In genomic region chr4:21948347-21949072, GRCh38 we compare ENCODE assay signal across 9 cellular contexts. TPM values are rescaled to one million over a fixed set of nuclear protein-coding genes. Genes with fewer than 3 reads are reported as not detected.
DNase-seq lines count a peak whose midpoint lies in the region; ATAC-seq and TF ChIP-seq lines count a peak whose summit lies in the region.
"Had no signal": no experiment of that assay in that cellular context is flagged by ENCODE, and none has a peak within 500 bp of the region (broad histone marks: within the 10 kb centered on the region; RNA-seq: fewer than 3 reads in every experiment).

TSS of gene KCNIP4 (minus strand) at chr4:21948772.

- no peaks in the 10 kb centered on the region for H3K9me3 ChIP-seq in CD8-positive, alpha-beta T cell (ENCODE audit: low read length)
- no peaks in the 10 kb centered on the region for H3K9me3 ChIP-seq in HUES64 (ENCODE audit: insufficient read depth, low read depth, low read length)
- no peaks in the 10 kb centered on the region for H3K9me3 ChIP-seq in muscle layer of colon (ENCODE audit: low read length)

- H3K9ac ChIP-seq in HUES64 (ENCODE audit: low read depth, low read length), result peak within 1 kb of the TSS; percentile 58
- no peak within 1 kb of the TSS for H3K9ac ChIP-seq in muscle layer of colon (ENCODE audit: low read length)

- CTCF ChIA-PET in CD8-positive, alpha-beta T cell (lab: Charles Lee), result no interaction called here

- H3K27me3 Mint-ChIP-seq in CD8-positive, alpha-beta T cell (ENCODE audit: low read depth), result peaks cover 35% of the 10 kb centered on the region
- peaks cover 7 to 12% of the 10 kb centered on the region in 2 donors for H3K27me3 Mint-ChIP-seq in effector memory CD8-positive, alpha-beta T cell

- no peak for TF ChIP-seq CTCF in CD8-positive, alpha-beta T cell (IDR thresholded peaks at IDR 0.05)
- TF ChIP-seq CTCF in choroid plexus epithelial cell (conservative IDR thresholded peaks at IDR 0.05; ENCODE audit: low read depth, low read length), result no peak

- H3K4me3 Mint-ChIP-seq in CD8-positive, alpha-beta T cell, result peak within 1 kb of the TSS; percentile 64
- no peak within 1 kb of the TSS for H3K4me3 Mint-ChIP-seq in effector memory CD8-positive, alpha-beta T cell
- H3K4me3 Mint-ChIP-seq: activated naive CD4-positive, alpha-beta T cell treated with anti-CD3 and anti-CD28 coated beads, Interleukin-2, amount 50 U/mL, for 24 hours had no signal

- intact Hi-C loops in CD8-positive, alpha-beta T cell (cut with DNase I, micrococcal nuclease), result no loop called here

- no peak within 1 kb of the TSS for H3K27ac Mint-ChIP-seq in CD8-positive, alpha-beta T cell
- H3K27ac Mint-ChIP-seq in effector memory CD8-positive, alpha-beta T cell, result no peak within 1 kb of the TSS
- H3K27ac Mint-ChIP-seq: activated naive CD4-positive, alpha-beta T cell treated with anti-CD3 and anti-CD28 coated beads, Interleukin-2, amount 50 U/mL, for 24 hours had no signal

- peaks cover 6% of the 10 kb centered on the region for H3K4me1 Mint-ChIP-seq in CD8-positive, alpha-beta T cell (ENCODE audit: low read depth)
- no peaks in the 10 kb centered on the region for H3K4me1 Mint-ChIP-seq in effector memory CD8-positive, alpha-beta T cell (ENCODE audit: low read depth in 2 of 2)
- H3K4me1 Mint-ChIP-seq: activated naive CD4-positive, alpha-beta T cell treated with anti-CD3 and anti-CD28 coated beads, Interleukin-2, amount 50 U/mL, for 24 hours had no signal

- no peaks in the 10 kb centered on the region for H3K9me3 Mint-ChIP-seq in CD8-positive, alpha-beta T cell
- H3K9me3 Mint-ChIP-seq in effector memory CD8-positive, alpha-beta T cell, result peaks cover 17 to 22% of the 10 kb centered on the region in 2 donors

- no peaks in the 10 kb centered on the region for H3K36me3 Mint-ChIP-seq in CD8-positive, alpha-beta T cell
- H3K36me3 Mint-ChIP-seq in effector memory CD8-positive, alpha-beta T cell (ENCODE audit: insufficient read depth), result no peaks in the 10 kb centered on the region
- H3K36me3 Mint-ChIP-seq: activated naive CD4-positive, alpha-beta T cell treated with anti-CD3 and anti-CD28 coated beads, Interleukin-2, amount 50 U/mL, for 24 hours had no signal

- DNase-seq in CD8-positive, alpha-beta T cell, result peak in 1 of 7 experiments; percentile 4
- DNase-seq in choroid plexus epithelial cell (ENCODE audit: low read depth) (peak; percentile 23), medulla oblongata (ENCODE audit: extremely low spot score) (no peak)
- DNase-seq in effector memory CD8-positive, alpha-beta T cell, result no peak
- DNase-seq in effector CD4-positive, alpha-beta T cell, result no peak

- H3K4me1 ChIP-seq in CD8-positive, alpha-beta T cell (ENCODE audit: insufficient read depth, low read length), result no peaks in the 10 kb centered on the region
- H3K4me1 ChIP-seq in HUES64 (ENCODE audit: insufficient read depth, low read length), result peaks cover 4% of the 10 kb centered on the region
- no peaks in the 10 kb centered on the region for H3K4me1 ChIP-seq in muscle layer of colon (ENCODE audit: insufficient read depth, low read length)

- WGBS in HUES64, result under 1% methylated on average over 81 of the region's 81 CpGs

- ATAC-seq in CD8-positive, alpha-beta T cell, result peak; percentile 38
- ATAC-seq in GM19455 (IDR thresholded peaks at IDR 0.05; ENCODE audit: unreplicated experiment), result no peak
- ATAC-seq in effector memory CD8-positive, alpha-beta T cell (replicated peaks), result no peak

- H3K36me3 ChIP-seq in CD8-positive, alpha-beta T cell (ENCODE audit: insufficient read depth, low read length), result no peaks in the 10 kb centered on the region
- no peaks in the 10 kb centered on the region for H3K36me3 ChIP-seq in HUES64 (ENCODE audit: insufficient read depth, low read length)
- no peaks in the 10 kb centered on the region for H3K36me3 ChIP-seq in muscle layer of colon (ENCODE audit: insufficient read depth, low read length)

- H3K27me3 ChIP-seq in CD8-positive, alpha-beta T cell (ENCODE audit: insufficient read depth, low read length), result peaks cover 4% of the 10 kb centered on the region
- peaks cover 57% of the 10 kb centered on the region for H3K27me3 ChIP-seq in HUES64 (ENCODE audit: insufficient read depth, low read length)
- peaks cover 7 to 8% of the 10 kb centered on the region in 2 donors for H3K27me3 ChIP-seq in muscle layer of colon (ENCODE audit: control insufficient read depth in 1 of 2, insufficient read depth in 2 of 2, low read length in 2 of 2)

- POLR2A ChIA-PET in CD8-positive, alpha-beta T cell (lab: Charles Lee), result no interaction called here

- H3K4me3 ChIP-seq in CD8-positive, alpha-beta T cell (ENCODE audit: low read depth, low read length), result no peak within 1 kb of the TSS
- H3K4me3 ChIP-seq in HUES64 (ENCODE audit: low read length), result peak within 1 kb of the TSS; percentile 71
- H3K4me3 ChIP-seq in choroid plexus epithelial cell (ENCODE audit: low read depth, low read length), result peak within 1 kb of the TSS; percentile 51
- peak within 1 kb of the TSS; percentile 37 to 61 for H3K4me3 ChIP-seq in muscle layer of colon (ENCODE audit: low read depth in 1 of 2, low read length in 2 of 2)

- no peak within 1 kb of the TSS for H3K27ac ChIP-seq in CD8-positive, alpha-beta T cell (ENCODE audit: low read depth, low read length)
- H3K27ac ChIP-seq in HUES64 (ENCODE audit: low read depth, low read length), result no peak within 1 kb of the TSS
- peak within 1 kb of the TSS; percentile 19 for H3K27ac ChIP-seq in muscle layer of colon (ENCODE audit: low read depth, low read length)

RNA-seq across cellular contexts. Expression of gene KCNIP4, which starts in this region (rescaled TPM):
- not detected for total RNA-seq in CD8-positive, alpha-beta T cell
- polyA plus RNA-seq in HUES64 (2013, experiment 1 of 2), result 0.20 TPM
- polyA plus RNA-seq in HUES64 (2013, experiment 2 of 2), result not detected

Comparison
In these comparisons a context has a peak if more than half of its experiments do, and no peak if none do; other contexts are left out.
1. Peak in ATAC-seq in CD8-positive, alpha-beta T cell; RNA of the gene not detected or under 1 TPM.